Comparison of ENCODE assay signal across 31 cellular contexts in the genomic region with DNA sequence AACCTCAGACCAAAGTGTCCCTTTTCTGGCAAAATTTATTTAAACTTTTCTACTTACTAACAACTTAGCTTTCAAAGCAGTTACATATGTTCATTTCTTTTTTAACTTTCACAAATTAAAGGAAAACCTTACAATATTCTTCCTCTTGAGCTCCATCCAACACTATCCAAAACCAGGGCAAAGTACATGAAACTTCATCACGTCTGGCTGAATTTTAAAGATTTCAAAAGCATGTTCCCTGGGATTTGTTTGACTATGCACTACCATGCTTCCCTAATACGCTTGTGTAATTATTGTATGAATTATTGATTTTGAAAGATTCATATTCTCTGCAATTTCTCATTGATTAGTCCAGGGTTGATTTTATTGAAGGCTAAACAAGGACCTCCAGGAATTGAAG.
A peak's percentile ranks its signal among the peaks of the same experiment; 100 is the strongest.
DNase-seq lines count a peak whose midpoint lies in the region; ATAC-seq, FAIRE-seq and TF ChIP-seq lines count a peak whose summit lies in the region.
"Had no signal": no experiment of that assay in that cellular context is flagged by ENCODE, and none has a peak within 500 bp of the region (broad histone marks: within the 10 kb centered on the region; RNA-seq: fewer than 3 reads in every experiment).

No MANE protein-coding gene starts in this region.

- H3K27ac ChIP-seq in right lobe of liver (no peak overlapping the region), HepG2 (ENCODE audit: extremely low read length, insufficient read depth, low read length) (no peak overlapping the region)
- H3K27ac ChIP-seq: 22Rv1; A549; BLaER1; BLaER1 treated with 17β-estradiol and CSF1 and Interleukin-3, amounts not matched to agents 10 nM and 100 nM; C4-2B had no signal

- no peaks in the 10 kb centered on the region for H4K20me1 ChIP-seq in HepG2 (ENCODE audit: insufficient read depth, low read length)
- H4K20me1 ChIP-seq: BLaER1; BLaER1 treated with 17β-estradiol and CSF1 and Interleukin-3, amounts not matched to agents 10 nM and 100 nM had no signal

- no peak for TF ChIP-seq RAD21 in HepG2 (CRISPR knock-in tag; IDR thresholded peaks at IDR 0.05)

- H3K27me3 ChIP-seq in right lobe of liver = no peaks in the 10 kb centered on the region
- H3K27me3 ChIP-seq in HepG2 (ENCODE audit: control insufficient read depth in 1 of 2, insufficient read depth in 2 of 2, low read length in 2 of 2) = no peaks in the 10 kb centered on the region
- H3K27me3 ChIP-seq: BE2C; BLaER1; BLaER1 treated with 17β-estradiol and CSF1 and Interleukin-3, amounts not matched to agents 10 nM and 100 nM had no signal

- POLR2A ChIA-PET in HepG2 (lab: Yijun Ruan, JAX) = no interaction called here

- H3K4me1 ChIP-seq in right lobe of liver = no peaks in the 10 kb centered on the region
- no peaks in the 10 kb centered on the region for H3K4me1 ChIP-seq in HepG2 (ENCODE audit: insufficient read depth, low read length)
- H3K4me1 ChIP-seq: A549, BE2C, Caco-2 had no signal

- H2AFZ ChIP-seq in HepG2 (ENCODE audit: low read length) = no peak overlapping the region

- H3K36me3 ChIP-seq in right lobe of liver = no peaks in the 10 kb centered on the region
- no peaks in the 10 kb centered on the region for H3K36me3 ChIP-seq in HepG2 (replicated peaks in 1 of 2; ENCODE audit: control insufficient read depth in 1 of 2, insufficient read depth in 2 of 2, low read length in 2 of 2)
- H3K36me3 ChIP-seq: BE2C; BLaER1; BLaER1 treated with 17β-estradiol and CSF1 and Interleukin-3, amounts not matched to agents 10 nM and 100 nM had no signal

- no peak for FAIRE-seq in HepG2 (lab: Jason Lieb, UNC)
- FAIRE-seq: A204.1, A549, D721Med had no signal

- H3K9ac ChIP-seq in HepG2 (ENCODE audit: insufficient read depth, low read depth, low read length) = no peak overlapping the region
- H3K9ac ChIP-seq: BLaER1; BLaER1 treated with 17β-estradiol and CSF1 and Interleukin-3, amounts not matched to agents 10 nM and 100 nM had no signal

- no peaks in the 10 kb centered on the region for H3K79me2 ChIP-seq in HepG2 (ENCODE audit: insufficient read depth, low read length)

- TF ChIP-seq POLR2A in right lobe of liver (IDR thresholded peaks at IDR 0.05) = no peak
- TF ChIP-seq POLR2A in HepG2 (IDR thresholded peaks at IDR 0.05; ENCODE audit: insufficient read depth in 1 of 2, low read depth in 2 of 2, low read length in 2 of 2) = no peak

- in situ Hi-C loops in HepG2 (cut with HindIII; ENCODE audit: extremely low pct_ligation_motif_present, low pct_unique_long_range_greater_than_20kb) = no loop called here

- H3K4me3 ChIP-seq in right lobe of liver = no peak overlapping the region
- no peak overlapping the region for H3K4me3 ChIP-seq in HepG2 (replicated peaks in 1 of 3; ENCODE audit: insufficient read depth in 1 of 3, low read depth in 2 of 3, low read length in 3 of 3)
- H3K4me3 ChIP-seq: A549; BLaER1; BLaER1 treated with 17β-estradiol and CSF1 and Interleukin-3, amounts not matched to agents 10 nM and 100 nM had no signal

- no peak for TF ChIP-seq CTCF in right lobe of liver (IDR thresholded peaks at IDR 0.05)
- TF ChIP-seq CTCF in HepG2 (CRISPR knock-in tag; IDR thresholded peaks at IDR 0.05) = no peak

- H3K9me3 ChIP-seq in right lobe of liver (no peaks in the 10 kb centered on the region), HepG2 (ENCODE audit: low read length) (no peaks in the 10 kb centered on the region)
- H3K9me3 ChIP-seq: A549, BE2C, BLaER1, Caco-2 had no signal

- intact Hi-C loops in right lobe of liver (cut with DNase I) (no loop called here), HepG2 (cut with micrococcal nuclease; ENCODE audit: unreplicated experiment) (no loop called here)

- BruUV-seq in HepG2 (replicated peaks; lab: Mats Ljungman, UMichigan) = no TSS peak

- CTCF ChIA-PET in HepG2 (lab: Yijun Ruan, JAX; ENCODE audit: low intra/inter-chr PET ratio, low total read pairs) = no interaction called here

- peak in 3 of 4 donors; percentile 53 to 55 (median 53) for ATAC-seq in right lobe of liver
- ATAC-seq in HepG2 = no peak
- peak; percentile 87 for ATAC-seq in left lobe of liver
- ATAC-seq: A549; CD8-positive, alpha-beta T cell had no signal

- no peak overlapping the region for H3K4me2 ChIP-seq in HepG2 (ENCODE audit: low read depth, low read length)
- H3K4me2 ChIP-seq: A549; BLaER1; BLaER1 treated with 17β-estradiol and CSF1 and Interleukin-3, amounts not matched to agents 10 nM and 100 nM had no signal

- TF ChIP-seq EP300 in HepG2 (IDR thresholded peaks at IDR 0.05; ENCODE audit: low read depth in 2 of 2, low read length in 2 of 2) (no peak), HepG2 (CRISPR knock-in tag; IDR thresholded peaks at IDR 0.05; ENCODE audit: borderline replicate concordance) (no peak)

- WGBS in right lobe of liver (ENCODE audit: insufficient coverage, low coverage, low lambda C conversion rate, missing lambda C conversion rate) = 23% methylated on average over 2 of the region's 2 CpGs
- WGBS in HepG2 (ENCODE audit: low lambda C conversion rate) = 1% methylated on average over 2 of the region's 2 CpGs

- DNase-seq in right lobe of liver = no peak
- no peak for DNase-seq in HepG2 (ENCODE audit: low spot score)
- DNase-seq in left lobe of liver (ENCODE audit: low spot score) = no peak
- DNase-seq in foreskin melanocyte = no peak
- DNase-seq: 8988T; ACHN; AML-193; BE2C; C1 segment of cervical spinal cord; Caco-2; Calu3; CD4-positive, alpha-beta memory T cell; CD4-positive, alpha-beta T cell; CD4-positive, CD25-positive, alpha-beta regulatory T cell; CD8-positive, alpha-beta memory T cell; CD8-positive, alpha-beta T cell; COR-L47; DMS 273 treated with DMSO at 0.1 percent for 48 hours; DMS153; DMS53; DMS79; DMS79 treated with DMSO at 0.1 percent for 48 hours; DND-41; EL had no signal

TF ChIP-seq in HepG2, 621 proteins besides CTCF, POLR2A, EP300 and RAD21 (continues in another document):
- no peak for TF ChIP-seq NFYB (CRISPR knock-in tag; IDR thresholded peaks at IDR 0.05)
- no peak for TF ChIP-seq MXD4 (CRISPR knock-in tag; IDR thresholded peaks at IDR 0.05)
- TF ChIP-seq POGZ (CRISPR knock-in tag; IDR thresholded peaks at IDR 0.05) = no peak
- no peak for TF ChIP-seq SNAI1 (CRISPR knock-in tag; IDR thresholded peaks at IDR 0.05; ENCODE audit: borderline replicate concordance)
- no peak for TF ChIP-seq SMAD3 (CRISPR knock-in tag; IDR thresholded peaks at IDR 0.05)
- TF ChIP-seq, protein P1, sequence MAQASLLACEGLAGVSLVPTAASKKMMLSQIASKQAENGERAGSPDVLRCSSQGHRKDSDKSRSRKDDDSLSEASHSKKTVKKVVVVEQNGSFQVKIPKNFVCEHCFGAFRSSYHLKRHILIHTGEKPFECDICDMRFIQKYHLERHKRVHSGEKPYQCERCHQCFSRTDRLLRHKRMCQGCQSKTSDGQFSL (CRISPR knock-in tag; IDR thresholded peaks at IDR 0.05) = no peak
- no peak for TF ChIP-seq NCOA2 (CRISPR knock-in tag; IDR thresholded peaks at IDR 0.05)
- TF ChIP-seq HNRNPLL (IDR thresholded peaks at IDR 0.05; ENCODE audit: low read depth, low read length, poor library complexity, severe bottlenecking) = no peak
- no peak for TF ChIP-seq HCFC1 (IDR thresholded peaks at IDR 0.05; ENCODE audit: low read depth, low read length)
- no peak for TF ChIP-seq ZNF414 (CRISPR knock-in tag; IDR thresholded peaks at IDR 0.05)
- no peak for TF ChIP-seq GZF1 (CRISPR knock-in tag; IDR thresholded peaks at IDR 0.05)
- TF ChIP-seq NR1H2 (CRISPR knock-in tag; IDR thresholded peaks at IDR 0.05; ENCODE audit: borderline replicate concordance, low read depth) = no peak
- TF ChIP-seq, protein P2, sequence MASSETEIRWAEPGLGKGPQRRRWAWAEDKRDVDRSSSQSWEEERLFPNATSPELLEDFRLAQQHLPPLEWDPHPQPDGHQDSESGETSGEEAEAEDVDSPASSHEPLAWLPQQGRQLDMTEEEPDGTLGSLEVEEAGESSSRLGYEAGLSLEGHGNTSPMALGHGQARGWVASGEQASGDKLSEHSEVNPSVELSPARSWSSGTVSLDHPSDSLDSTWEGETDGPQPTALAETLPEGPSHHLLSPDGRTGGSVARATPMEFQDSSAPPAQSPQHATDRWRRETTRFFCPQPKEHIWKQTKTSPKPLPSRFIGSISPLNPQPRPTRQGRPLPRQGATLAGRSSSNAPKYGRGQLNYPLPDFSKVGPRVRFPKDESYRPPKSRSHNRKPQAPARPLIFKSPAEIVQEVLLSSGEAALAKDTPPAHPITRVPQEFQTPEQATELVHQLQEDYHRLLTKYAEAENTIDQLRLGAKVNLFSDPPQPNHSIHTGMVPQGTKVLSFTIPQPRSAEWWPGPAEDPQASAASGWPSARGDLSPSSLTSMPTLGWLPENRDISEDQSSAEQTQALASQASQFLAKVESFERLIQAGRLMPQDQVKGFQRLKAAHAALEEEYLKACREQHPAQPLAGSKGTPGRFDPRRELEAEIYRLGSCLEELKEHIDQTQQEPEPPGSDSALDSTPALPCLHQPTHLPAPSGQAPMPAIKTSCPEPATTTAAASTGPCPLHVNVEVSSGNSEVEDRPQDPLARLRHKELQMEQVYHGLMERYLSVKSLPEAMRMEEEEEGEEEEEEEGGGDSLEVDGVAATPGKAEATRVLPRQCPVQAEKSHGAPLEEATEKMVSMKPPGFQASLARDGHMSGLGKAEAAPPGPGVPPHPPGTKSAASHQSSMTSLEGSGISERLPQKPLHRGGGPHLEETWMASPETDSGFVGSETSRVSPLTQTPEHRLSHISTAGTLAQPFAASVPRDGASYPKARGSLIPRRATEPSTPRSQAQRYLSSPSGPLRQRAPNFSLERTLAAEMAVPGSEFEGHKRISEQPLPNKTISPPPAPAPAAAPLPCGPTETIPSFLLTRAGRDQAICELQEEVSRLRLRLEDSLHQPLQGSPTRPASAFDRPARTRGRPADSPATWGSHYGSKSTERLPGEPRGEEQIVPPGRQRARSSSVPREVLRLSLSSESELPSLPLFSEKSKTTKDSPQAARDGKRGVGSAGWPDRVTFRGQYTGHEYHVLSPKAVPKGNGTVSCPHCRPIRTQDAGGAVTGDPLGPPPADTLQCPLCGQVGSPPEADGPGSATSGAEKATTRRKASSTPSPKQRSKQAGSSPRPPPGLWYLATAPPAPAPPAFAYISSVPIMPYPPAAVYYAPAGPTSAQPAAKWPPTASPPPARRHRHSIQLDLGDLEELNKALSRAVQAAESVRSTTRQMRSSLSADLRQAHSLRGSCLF (CRISPR knock-in tag; IDR thresholded peaks at IDR 0.05; ENCODE audit: borderline replicate concordance) = no peak
